ENCODE assay signal across 16 cellular contexts in the genomic region with DNA sequence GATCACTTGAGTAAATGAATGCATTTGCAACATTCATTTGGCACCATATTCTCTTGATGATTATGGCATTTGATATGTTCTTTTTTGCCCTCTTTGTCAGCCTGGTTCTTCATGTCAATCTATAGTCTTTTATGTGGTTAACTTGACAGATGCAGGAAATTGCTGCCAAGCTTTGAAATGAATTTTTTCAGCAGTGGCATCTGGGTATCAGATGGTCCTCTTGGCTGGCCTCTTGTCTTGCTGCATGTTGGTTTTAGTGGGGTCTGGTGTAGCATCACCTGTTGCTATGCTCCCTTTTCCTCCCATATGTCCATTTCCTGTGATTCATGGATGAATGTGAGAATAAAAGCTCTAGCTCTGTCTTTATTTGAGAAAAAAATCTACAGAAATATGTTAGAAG.
DNase-seq lines count a peak whose midpoint lies in the region; ATAC-seq, FAIRE-seq and TF ChIP-seq lines count a peak whose summit lies in the region.
"Had no signal": no experiment of that assay in that cellular context is flagged by ENCODE, and none has a peak within 500 bp of the region (broad histone marks: within the 10 kb centered on the region; RNA-seq: fewer than 3 reads in every experiment).

No MANE protein-coding gene starts in this region.

- H3K27ac ChIP-seq in DND-41 (ENCODE audit: low read length) (peak overlapping the region; percentile 90), endothelial cell of umbilical vein (ENCODE audit: insufficient read depth, low read depth, low read length) (no peak overlapping the region)
- H3K27ac ChIP-seq: 22Rv1, body of pancreas, thyroid gland had no signal

- H3K9ac ChIP-seq in DND-41 (ENCODE audit: low read depth, low read length) (peak overlapping the region; percentile 55), endothelial cell of umbilical vein (replicated peaks; ENCODE audit: extremely low read depth, insufficient read depth, low read length) (no peak overlapping the region)

- no TSS peak for BruUV-seq in endothelial cell of umbilical vein (replicated peaks; lab: Mats Ljungman, UMichigan)

- no peaks in the 10 kb centered on the region for H3K9me3 ChIP-seq in DND-41 (ENCODE audit: insufficient read depth, low read length, severe bottlenecking)
- no peaks in the 10 kb centered on the region for H3K9me3 ChIP-seq in endothelial cell of umbilical vein (replicated peaks; ENCODE audit: control insufficient read depth, insufficient read depth, low read length)
- H3K9me3 ChIP-seq: body of pancreas, thyroid gland had no signal

- dilution Hi-C loops in endothelial cell of umbilical vein (cut with MboI; ENCODE audit: extremely low pct_ligation_motif_present, low sequenced_read_pairs) = no loop called here

- DNase-seq in DMS53 (lab: John Stamatoyannopoulos, UW) = peak; percentile 60
- DNase-seq in DMS53 treated with DMSO at 0.1 percent for 48 hours (lab: John Stamatoyannopoulos, UW; ENCODE audit: unreplicated experiment) = no peak
- DNase-seq in DND-41 = peak; percentile 83
- peak in 3 of 5 donors; percentile 13 to 82 (median 18) for DNase-seq in T-helper 1 cell
- peak; percentile 4 for DNase-seq in endothelial cell of umbilical vein (ENCODE audit: low read depth, low spot score)
- DNase-seq in cerebellar nuclear complex (lab: John Stamatoyannopoulos, UW) = no peak
- DNase-seq in GM20000 (ENCODE audit: low spot score) = no peak
- no peak for DNase-seq in SKM-1 (lab: John Stamatoyannopoulos, UW; ENCODE audit: unreplicated experiment)
- DNase-seq: activated CD4-positive, alpha-beta T cell treated with anti-CD3 and anti-CD28 coated beads, Interleukin-2, amount 50 U/mL, for 48 hours; body of pancreas; thyroid gland had no signal

- H3K79me2 ChIP-seq in DND-41 (ENCODE audit: insufficient read depth, low read length) = no peaks in the 10 kb centered on the region
- H3K79me2 ChIP-seq in endothelial cell of umbilical vein (ENCODE audit: control insufficient read depth, insufficient read depth, low read length) = no peaks in the 10 kb centered on the region

- H3K4me2 ChIP-seq in DND-41 (ENCODE audit: insufficient read depth, low read length) (peak overlapping the region; percentile 41), endothelial cell of umbilical vein (ENCODE audit: insufficient read depth, low read length) (no peak overlapping the region)

- TF ChIP-seq CTCF in DND-41 (IDR thresholded peaks at IDR 0.05; ENCODE audit: borderline replicate concordance, extremely low read depth, low read length, poor library complexity, severe bottlenecking) (no peak), endothelial cell of umbilical vein (IDR thresholded peaks at IDR 0.05; ENCODE audit: extremely low read depth in 1 of 2, insufficient read depth in 1 of 2, low read depth in 1 of 2, low read length in 2 of 2) (no peak), GM20000 (IDR thresholded peaks at IDR 0.05; ENCODE audit: extremely low read depth, missing control alignments) (no peak)

- intact Hi-C loops in endothelial cell of umbilical vein (cut with micrococcal nuclease) = no loop called here

- H3K36me3 ChIP-seq in DND-41 (ENCODE audit: insufficient read depth, low read length) = no peaks in the 10 kb centered on the region
- no peaks in the 10 kb centered on the region for H3K36me3 ChIP-seq in endothelial cell of umbilical vein (ENCODE audit: control insufficient read depth in 2 of 2, extremely low read depth in 1 of 2, insufficient read depth in 2 of 2, low read length in 2 of 2)
- H3K36me3 ChIP-seq: thyroid gland had no signal

- H3K9me1 ChIP-seq in endothelial cell of umbilical vein (replicated peaks; ENCODE audit: control insufficient read depth, extremely low read depth, insufficient read depth, low read length) = no peaks in the 10 kb centered on the region

- CTCF ChIA-PET in endothelial cell of umbilical vein (lab: Charles Lee) = interaction anchor here (0.8 to 2.0 kb wide), 5 partner anchors 54 to 367 kb away, joined by 3 to 7 read pairs (median 6); no protein-coding TSS in a partner anchor

- H3K27me3 ChIP-seq in DND-41 (ENCODE audit: insufficient read depth, low read length, poor library complexity) (no peaks in the 10 kb centered on the region), endothelial cell of umbilical vein (ENCODE audit: control insufficient read depth in 2 of 2, insufficient read depth in 2 of 2, low read length in 2 of 2) (no peaks in the 10 kb centered on the region)
- H3K27me3 ChIP-seq: body of pancreas, thyroid gland had no signal

- peak; percentile 74 for ATAC-seq in DND-41 (ENCODE audit: insufficient read depth, low read depth)
- ATAC-seq: body of pancreas, left lobe of liver had no signal

- H2AFZ ChIP-seq in DND-41 (ENCODE audit: low read depth, low read length) = no peak overlapping the region
- no peak overlapping the region for H2AFZ ChIP-seq in endothelial cell of umbilical vein (ENCODE audit: low read depth, low read length)

- TF ChIP-seq POLR2A in endothelial cell of umbilical vein (IDR thresholded peaks at IDR 0.05; ENCODE audit: low read depth, low read length) = no peak

- no peak overlapping the region for H3K4me3 ChIP-seq in DND-41 (ENCODE audit: low read depth in 1 of 2, low read length in 2 of 2)
- no peak overlapping the region for H3K4me3 ChIP-seq in endothelial cell of umbilical vein (replicated peaks in 1 of 3; ENCODE audit: insufficient read depth in 1 of 3, low read depth in 1 of 3, low read length in 3 of 3)
- H3K4me3 ChIP-seq: body of pancreas, thyroid gland had no signal

- POLR2A ChIA-PET in endothelial cell of umbilical vein (lab: Charles Lee) = interaction anchor here (0.6 kb wide), 1 partner anchor 370 kb away, joined by 3 read pairs; no protein-coding TSS in a partner anchor

- FAIRE-seq in endothelial cell of umbilical vein (lab: Jason Lieb, UNC) = no peak
- FAIRE-seq: D721Med, GM19239, H54 had no signal

- H3K4me1 ChIP-seq in DND-41 (ENCODE audit: insufficient read depth, low read length) (peaks cover 94% of the 10 kb centered on the region), endothelial cell of umbilical vein (ENCODE audit: control insufficient read depth, extremely low read depth, insufficient read depth, low read length) (no peaks in the 10 kb centered on the region)
- H3K4me1 ChIP-seq: body of pancreas, thyroid gland had no signal

- H4K20me1 ChIP-seq in DND-41 (ENCODE audit: insufficient read depth, low read length) (no peaks in the 10 kb centered on the region), endothelial cell of umbilical vein (replicated peaks; ENCODE audit: control insufficient read depth, extremely low read depth, insufficient read depth, low read length) (no peaks in the 10 kb centered on the region)

TF ChIP-seq in endothelial cell of umbilical vein, 7 proteins besides CTCF, POLR2A, EP300 and RAD21:
- TF ChIP-seq GATA2 (IDR thresholded peaks at IDR 0.05; ENCODE audit: insufficient read depth, insufficient read length, low read depth, low read length) (no peak), FOS (IDR thresholded peaks at IDR 0.05; ENCODE audit: borderline replicate concordance, insufficient read depth, low read length) (no peak), JUN (IDR thresholded peaks at IDR 0.05; ENCODE audit: borderline replicate concordance, insufficient read depth, insufficient read length, low read depth) (no peak), MYC (IDR thresholded peaks at IDR 0.05; ENCODE audit: low read depth, low read length) (no peak), POLR2AphosphoS5 (IDR thresholded peaks at IDR 0.05; ENCODE audit: insufficient read depth, low read depth, low read length) (no peak), EZH2 (IDR thresholded peaks at IDR 0.05; ENCODE audit: borderline replicate concordance, low read depth, low read length, severe bottlenecking) (no peak)
- TF ChIP-seq, protein P1, sequence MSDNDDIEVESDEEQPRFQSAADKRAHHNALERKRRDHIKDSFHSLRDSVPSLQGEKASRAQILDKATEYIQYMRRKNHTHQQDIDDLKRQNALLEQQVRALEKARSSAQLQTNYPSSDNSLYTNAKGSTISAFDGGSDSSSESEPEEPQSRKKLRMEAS (IDR thresholded peaks at IDR 0.05; ENCODE audit: insufficient read depth, insufficient read length) = no peak

Comparison
In these comparisons a context has a peak if more than half of its experiments do, and no peak if none do; other contexts are left out.
1. DNase-seq: peak in DMS53 (single experiment), DND-41 (single experiment), T-helper 1 cell (3 of 5) and endothelial cell of umbilical vein (single experiment); none in DMS53 treated with DMSO at 0.1 percent for 48 hours (single experiment), cerebellar nuclear complex (0 of 2), GM20000 (single experiment) and SKM-1 (single experiment).